ENCODE assay signal across 10 cellular contexts in the genomic region with DNA sequence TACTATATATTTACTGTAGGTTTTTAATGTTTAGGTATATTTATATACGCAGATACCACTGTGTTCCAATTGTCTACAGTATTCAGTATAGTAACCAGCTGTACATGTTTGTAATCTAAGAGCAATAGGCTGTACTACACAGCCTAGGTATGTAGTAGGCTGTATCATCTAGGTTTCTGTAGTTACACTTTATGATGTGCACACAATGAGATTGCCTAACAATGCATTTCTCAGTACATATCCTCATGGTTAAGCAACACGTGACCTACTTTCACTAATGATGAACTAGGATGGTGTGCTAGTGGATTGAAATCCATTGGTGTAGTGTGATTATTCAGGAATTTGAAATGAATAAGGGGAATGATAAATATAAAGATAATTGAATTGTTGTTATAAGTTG.
"Had no signal": no experiment of that assay in that cellular context is flagged by ENCODE, and none has a peak within 500 bp of the region (broad histone marks: within the 10 kb centered on the region; RNA-seq: fewer than 3 reads in every experiment).

No MANE protein-coding gene starts in this region.

- H3K27ac ChIP-seq: heart right ventricle, stomach had no signal

- H3K9me3 Mint-ChIP-seq: activated T-cell treated with anti-CD3 and anti-CD28 coated beads, Interleukin-2, amount 50 U/mL, for 72 hours; mesothelial cell of epicardium had no signal

- H3K4me3 ChIP-seq: heart right ventricle, stomach had no signal

- H3K36me3 ChIP-seq: heart right ventricle, stomach had no signal

- H3K4me1 ChIP-seq: stomach had no signal

- H3K27me3 ChIP-seq: heart right ventricle, stomach had no signal

- H3K9me3 ChIP-seq: heart right ventricle, stomach had no signal

- H3K27ac Mint-ChIP-seq: activated T-cell treated with anti-CD3 and anti-CD28 coated beads, Interleukin-2, amount 50 U/mL, for 72 hours; mesothelial cell of epicardium had no signal

- ATAC-seq: activated T-cell treated with anti-CD3 and anti-CD28 coated beads, Interleukin-2, amount 50 U/mL, for 72 hours; heart right ventricle had no signal

- H3K4me3 Mint-ChIP-seq: activated T-cell treated with anti-CD3 and anti-CD28 coated beads, Interleukin-2, amount 50 U/mL, for 72 hours; mesothelial cell of epicardium had no signal

- H3K36me3 Mint-ChIP-seq: mesothelial cell of epicardium had no signal

- DNase-seq: activated CD4-positive, alpha-beta T cell treated with anti-CD3 and anti-CD28 coated beads, Interleukin-2, amount 50 U/mL, for 48 hours; activated CD4-positive, CD25-positive, alpha-beta regulatory T cell treated with anti-CD3 and anti-CD28 coated beads, Interleukin-2, amount 50 U/mL, for 72 hours; activated T-cell treated with anti-CD3 and anti-CD28 coated beads, Interleukin-2, amount 50 U/mL, for 72 hours; effector memory CD4-positive, alpha-beta T cell; erythroblast; heart right ventricle; small intestine; stomach; SW 1271 had no signal
